In the genomic region with DNA sequence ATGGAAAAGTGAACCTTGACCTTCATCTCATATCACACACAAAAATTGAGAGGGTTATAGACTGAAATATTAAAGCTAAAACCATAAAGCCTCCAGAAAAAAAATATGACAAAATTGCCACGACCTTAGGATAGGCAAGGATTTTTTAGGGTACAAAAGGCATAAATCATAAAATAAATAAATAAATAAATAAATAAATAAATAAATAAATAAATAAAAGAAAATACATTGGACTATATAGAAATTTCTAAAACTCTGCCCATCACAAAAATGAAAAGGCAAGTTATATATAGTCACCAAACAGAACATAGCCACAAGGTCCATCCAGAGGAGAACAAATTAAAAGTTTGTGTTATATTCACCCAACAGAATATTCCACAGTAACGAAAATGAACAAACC, we compare ENCODE assay signal across 1 cellular context.
A peak's percentile ranks its signal among the peaks of the same experiment; 100 is the strongest.
TF ChIP-seq lines count a peak whose summit lies in the region.

No MANE protein-coding gene starts in this region.

TF ChIP-seq in HEK293, 187 proteins besides CTCF, POLR2A, EP300 and RAD21 (continued from another document):
- no peak for TF ChIP-seq ZBTB44 (tag by site-specific recombination; IDR thresholded peaks at IDR 0.05)
- 0 out of 2 replicates have a peak, but pooled peaks have one; percentile 42 for TF ChIP-seq ZNF558 (tag by site-specific recombination; IDR thresholded peaks at IDR 0.05)
